Comparison of ENCODE assay signal across 12 cellular contexts in genomic region chr9:109499061-109499630, GRCh38. TPM values are rescaled to one million over a fixed set of nuclear protein-coding genes. Genes with fewer than 3 reads are reported as not detected.
DNase-seq lines count a peak whose midpoint lies in the region; ATAC-seq and TF ChIP-seq lines count a peak whose summit lies in the region.
"Had no signal": no experiment of that assay in that cellular context is flagged by ENCODE, and none has a peak within 500 bp of the region (broad histone marks: within the 10 kb centered on the region; RNA-seq: fewer than 3 reads in every experiment).

No MANE protein-coding gene starts in this region.

- peak overlapping the region; percentile 51 for H3K4me3 ChIP-seq in lower lobe of right lung
- peak overlapping the region; percentile 64 to 65 for H3K4me3 ChIP-seq in tibial artery

- H3K36me3 Mint-ChIP-seq in activated naive CD4-positive, alpha-beta T cell treated with anti-CD3 and anti-CD28 coated beads, Interleukin-2, amount 50 U/mL, for 24 hours, result no peaks in the 10 kb centered on the region
- H3K36me3 Mint-ChIP-seq in chondrocyte (ENCODE audit: low read depth), result no peaks in the 10 kb centered on the region
- H3K36me3 Mint-ChIP-seq: IgD-negative memory B cell had no signal

- peaks cover 7% of the 10 kb centered on the region for H3K4me1 Mint-ChIP-seq in activated naive CD4-positive, alpha-beta T cell treated with anti-CD3 and anti-CD28 coated beads, Interleukin-2, amount 50 U/mL, for 24 hours
- peaks cover 21% of the 10 kb centered on the region for H3K4me1 Mint-ChIP-seq in chondrocyte (ENCODE audit: low read depth)

- H3K27me3 Mint-ChIP-seq in activated naive CD4-positive, alpha-beta T cell treated with anti-CD3 and anti-CD28 coated beads, Interleukin-2, amount 50 U/mL, for 24 hours, result peaks cover 35% of the 10 kb centered on the region
- peaks cover 24% of the 10 kb centered on the region for H3K27me3 Mint-ChIP-seq in chondrocyte (ENCODE audit: low read depth)

- H3K4me1 ChIP-seq in lower lobe of right lung (peaks cover 17% of the 10 kb centered on the region), tibial artery (peaks cover 0 to 43% (median 28%) of the 10 kb centered on the region in 4 donors)

- H3K27me3 ChIP-seq in lower lobe of right lung (ENCODE audit: low read depth) (peaks cover 28% of the 10 kb centered on the region), tibial artery (no peaks in the 10 kb centered on the region)

- H3K9me3 Mint-ChIP-seq in activated naive CD4-positive, alpha-beta T cell treated with anti-CD3 and anti-CD28 coated beads, Interleukin-2, amount 50 U/mL, for 24 hours, result no peaks in the 10 kb centered on the region
- no peaks in the 10 kb centered on the region for H3K9me3 Mint-ChIP-seq in chondrocyte (ENCODE audit: low read depth)
- H3K9me3 Mint-ChIP-seq: IgD-negative memory B cell; stimulated activated naive CD8-positive, alpha-beta T cell treated with anti-CD3 and anti-CD28 coated beads, Interleukin-15, Interleukin-2, amounts not matched to agents 100 ng/mL and 50 ng/mL, for 24 hours had no signal

- peak overlapping the region; percentile 49 for H3K27ac ChIP-seq in lower lobe of right lung
- H3K27ac ChIP-seq in tibial artery, result peak overlapping the region; percentile 65 to 75

- H3K9me3 ChIP-seq in lower lobe of right lung (no peaks in the 10 kb centered on the region), tibial artery (no peaks in the 10 kb centered on the region)

- TF ChIP-seq CTCF in chondrocyte (IDR thresholded peaks at IDR 0.05) (no peak), lower lobe of right lung (IDR thresholded peaks at IDR 0.05) (no peak), tibial artery (IDR thresholded peaks at IDR 0.05) (no peak)

- ATAC-seq in lower lobe of right lung (peak in 1 of 2 donors; percentile 7), GM21381 (IDR thresholded peaks at IDR 0.05; ENCODE audit: unreplicated experiment) (no peak), HG03097 (IDR thresholded peaks at IDR 0.05; ENCODE audit: low FRiP score, unreplicated experiment) (no peak)

- intact Hi-C loops in lower lobe of right lung (cut with DNase I) (no loop called here), tibial artery (cut with DNase I; ENCODE audit: low total_unique reads) (no loop called here)

- peak overlapping the region; percentile 39 for H3K4me3 Mint-ChIP-seq in activated naive CD4-positive, alpha-beta T cell treated with anti-CD3 and anti-CD28 coated beads, Interleukin-2, amount 50 U/mL, for 24 hours
- peak overlapping the region; percentile 73 for H3K4me3 Mint-ChIP-seq in chondrocyte (ENCODE audit: unreplicated experiment)
- H3K4me3 Mint-ChIP-seq: stimulated activated naive CD8-positive, alpha-beta T cell treated with anti-CD3 and anti-CD28 coated beads, Interleukin-15, Interleukin-2, amounts not matched to agents 100 ng/mL and 50 ng/mL, for 24 hours had no signal

- no peak overlapping the region for H3K27ac Mint-ChIP-seq in activated naive CD4-positive, alpha-beta T cell treated with anti-CD3 and anti-CD28 coated beads, Interleukin-2, amount 50 U/mL, for 24 hours
- no peak overlapping the region for H3K27ac Mint-ChIP-seq in chondrocyte (ENCODE audit: unreplicated experiment)
- H3K27ac Mint-ChIP-seq: B cell; IgD-negative memory B cell; stimulated activated naive CD8-positive, alpha-beta T cell treated with anti-CD3 and anti-CD28 coated beads, Interleukin-15, Interleukin-2, amounts not matched to agents 100 ng/mL and 50 ng/mL, for 24 hours had no signal

- no peak for DNase-seq in activated naive CD4-positive, alpha-beta T cell (lab: John Stamatoyannopoulos, UW)
- DNase-seq in chondrocyte (ENCODE audit: low spot score), result no peak
- DNase-seq in lower lobe of right lung, result no peak
- no peak for DNase-seq in tibial artery
- no peak for DNase-seq in HUDEP-2 (lab: John Stamatoyannopoulos, UW; ENCODE audit: unreplicated experiment in 76 of 76)
- DNase-seq: activated T-cell treated with anti-CD3 and anti-CD28 coated beads, Interleukin-2, amount 50 U/mL, for 1 hour had no signal

- H3K36me3 ChIP-seq in lower lobe of right lung (no peaks in the 10 kb centered on the region), tibial artery (no peaks in the 10 kb centered on the region)

RNA-seq across cellular contexts. Expression of gene PTPN3, which starts 1.0 kb away (rescaled TPM):
- total RNA-seq in chondrocyte (4.5 to 7.2 TPM (median 6.6 TPM) in 3 replicates), lower lobe of right lung (13.4 TPM)
- total RNA-seq: B cell had no signal
